1 cellular context compared by ENCODE assay signal in the genomic region with DNA sequence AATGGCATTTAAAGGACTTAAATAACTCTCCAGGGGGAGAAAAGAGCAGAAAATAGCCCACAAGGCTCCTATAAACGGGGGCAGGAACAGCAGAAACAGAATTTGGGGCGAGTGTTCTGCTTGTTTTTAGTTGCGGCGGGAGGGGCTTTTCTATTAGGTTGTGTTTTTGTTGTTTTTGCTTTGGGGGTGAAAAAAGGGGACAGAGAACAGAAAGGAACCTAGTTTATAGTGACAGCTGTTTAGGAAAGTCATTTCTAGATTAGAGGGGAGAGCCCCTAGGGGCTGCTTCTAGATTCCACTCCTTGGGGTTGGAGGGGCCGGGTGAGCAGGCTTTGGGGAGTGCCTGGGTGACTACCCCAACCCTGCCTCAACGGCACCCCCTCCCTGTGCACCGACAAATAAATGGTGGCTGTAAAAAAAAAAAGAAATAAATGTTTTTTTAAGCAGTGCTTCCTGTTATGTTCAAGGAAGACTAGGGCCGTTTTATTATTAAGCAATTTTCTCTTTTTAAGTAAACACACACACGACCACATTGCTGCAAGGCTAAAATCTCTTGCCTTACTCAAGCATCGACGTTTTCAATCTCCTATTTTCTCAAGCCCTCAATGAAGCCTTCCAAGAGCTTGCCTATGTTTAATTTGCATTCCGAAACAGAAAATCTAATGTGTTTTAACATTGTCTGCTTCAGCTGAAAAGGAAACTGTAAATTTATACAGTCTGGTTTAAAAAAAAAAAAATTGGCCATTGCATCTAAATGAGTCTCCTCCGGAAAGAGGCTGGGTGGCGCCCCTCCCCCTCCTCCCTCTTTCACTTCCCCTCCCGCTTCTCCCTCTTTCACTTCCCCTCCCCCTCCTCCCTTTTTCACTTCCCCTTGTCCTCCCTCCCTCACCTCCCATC.
A peak's percentile ranks its signal among the peaks of the same experiment; 100 is the strongest.
TF ChIP-seq lines count a peak whose summit lies in the region.

No MANE protein-coding gene starts in this region.

TF ChIP-seq in GM12878, 131 proteins besides CTCF, POLR2A, EP300 and RAD21 (continued from another document):
- TF ChIP-seq EGR1 (IDR thresholded peaks at IDR 0.05; ENCODE audit: borderline replicate concordance in 1 of 2, low read depth in 2 of 2, low read length in 2 of 2) (peak in 1 of 2 experiments; percentile 84; a peak in 2 of 3 replicates), NRF1 (conservative IDR thresholded peaks at IDR 0.05; ENCODE audit: low read depth, low read length) (no peak), TCF12 (IDR thresholded peaks at IDR 0.05; ENCODE audit: low read depth, low read length) (peak; percentile 92), ZNF384 (IDR thresholded peaks at IDR 0.05; ENCODE audit: borderline replicate concordance, low read depth, low read length) (peak; percentile 95), CREM (IDR thresholded peaks at IDR 0.05; ENCODE audit: low read depth) (peak; percentile 70; the same call in 1 of the 2 replicates), IKZF1 (conservative IDR thresholded peaks at IDR 0.05) (0 out of 2 replicates have a peak, but pooled peaks have one; percentile 21), SRF (IDR thresholded peaks at IDR 0.05; ENCODE audit: low read depth in 2 of 2, low read length in 2 of 2) (peak in 1 of 2 experiments; percentile 73; a peak in 2 of 4 replicates), MEF2B (IDR thresholded peaks at IDR 0.05; ENCODE audit: partially characterized antibody, poor library complexity, severe bottlenecking) (peak; percentile 36), FOXM1 (IDR thresholded peaks at IDR 0.05; ENCODE audit: low read depth, low read length) (0 out of 2 replicates have a peak, but pooled peaks have one; percentile 30), DPF2 (IDR thresholded peaks at IDR 0.05) (0 out of 2 replicates have a peak, but pooled peaks have one; percentile 45), ZBED1 (IDR thresholded peaks at IDR 0.05; ENCODE audit: borderline replicate concordance) (peak; percentile 36; the same call in 1 of the 2 replicates), RUNX3 (IDR thresholded peaks at IDR 0.05; ENCODE audit: low read length) (peak; percentile 76), SPI1 (IDR thresholded peaks at IDR 0.05; ENCODE audit: borderline replicate concordance, insufficient read depth, low read depth, low read length) (peak; percentile 90), TCF3 (IDR thresholded peaks at IDR 0.05; ENCODE audit: borderline replicate concordance, insufficient read depth, low read depth, low read length) (peak; percentile 79; the same call in 1 of the 2 replicates), POU2F2 (IDR thresholded peaks at IDR 0.05; ENCODE audit: borderline replicate concordance, low read depth, low read length) (peak; percentile 77; the same call in 2 of the 3 replicates), PML (IDR thresholded peaks at IDR 0.05; ENCODE audit: low read length) (no peak), NBN (IDR thresholded peaks at IDR 0.05) (peak; percentile 56), JUNB (IDR thresholded peaks at IDR 0.05) (peak; percentile 84), SMAD5 (IDR thresholded peaks at IDR 0.05; ENCODE audit: low read depth) (no peak), BCL11A (IDR thresholded peaks at IDR 0.05; ENCODE audit: low read depth, low read length) (peak; percentile 88), IKZF2 (IDR thresholded peaks at IDR 0.05) (peak; percentile 38 to 51), CBX5 (IDR thresholded peaks at IDR 0.05; ENCODE audit: low read depth) (peak; percentile 68; the same call in 1 of the 2 replicates), TARDBP (IDR thresholded peaks at IDR 0.05; ENCODE audit: borderline replicate concordance) (no peak), MTA2 (IDR thresholded peaks at IDR 0.05; ENCODE audit: low read depth) (peak; percentile 70), TBL1XR1 (IDR thresholded peaks at IDR 0.05; ENCODE audit: low read depth, low read length) (peak; percentile 82), CHD1 (IDR thresholded peaks at IDR 0.05; ENCODE audit: low read depth, low read length) (no peak), CHD2 (IDR thresholded peaks at IDR 0.05; ENCODE audit: borderline replicate concordance, low read depth, low read length) (peak; percentile 84), HDAC2 (IDR thresholded peaks at IDR 0.05) (no peak), SP1 (IDR thresholded peaks at IDR 0.05; ENCODE audit: low read depth, low read length) (peak; percentile 78), ATF7 (IDR thresholded peaks at IDR 0.05; ENCODE audit: low read depth) (peak; percentile 44; the same call in 1 of the 2 replicates), E2F4 (IDR thresholded peaks at IDR 0.05; ENCODE audit: low read depth, low read length) (no peak), GABPA (IDR thresholded peaks at IDR 0.05; ENCODE audit: low read depth) (0 out of 2 replicates have a peak, but pooled peaks have one; percentile 37), IRF4 (IDR thresholded peaks at IDR 0.05; ENCODE audit: low read depth, low read length) (peak; percentile 87), PAX5 (IDR thresholded peaks at IDR 0.05; ENCODE audit: borderline replicate concordance, low read depth, low read length) (peak; percentile 82; the same call in 1 of the 2 replicates), JUND (IDR thresholded peaks at IDR 0.05; ENCODE audit: low read depth, low read length) (peak; percentile 75; the same call in 1 of the 2 replicates), BHLHE40 (IDR thresholded peaks at IDR 0.05; ENCODE audit: borderline replicate concordance in 1 of 2, low read depth in 2 of 2, low read length in 1 of 2) (0 out of 4 replicates have a peak, but pooled peaks of 1 of the 2 experiments have one; percentile 52), RBBP5 (conservative IDR thresholded peaks at IDR 0.05) (no peak), BCLAF1 (IDR thresholded peaks at IDR 0.05) (no peak), ETV6 (conservative IDR thresholded peaks at IDR 0.05 in 1 of 2, IDR thresholded peaks at IDR 0.05 in 1 of 2; ENCODE audit: borderline replicate concordance in 1 of 2, low read depth in 1 of 2) (peak in 1 of 2 experiments; percentile 91; a peak in 2 of 4 replicates)
- TF ChIP-seq, protein P1, sequence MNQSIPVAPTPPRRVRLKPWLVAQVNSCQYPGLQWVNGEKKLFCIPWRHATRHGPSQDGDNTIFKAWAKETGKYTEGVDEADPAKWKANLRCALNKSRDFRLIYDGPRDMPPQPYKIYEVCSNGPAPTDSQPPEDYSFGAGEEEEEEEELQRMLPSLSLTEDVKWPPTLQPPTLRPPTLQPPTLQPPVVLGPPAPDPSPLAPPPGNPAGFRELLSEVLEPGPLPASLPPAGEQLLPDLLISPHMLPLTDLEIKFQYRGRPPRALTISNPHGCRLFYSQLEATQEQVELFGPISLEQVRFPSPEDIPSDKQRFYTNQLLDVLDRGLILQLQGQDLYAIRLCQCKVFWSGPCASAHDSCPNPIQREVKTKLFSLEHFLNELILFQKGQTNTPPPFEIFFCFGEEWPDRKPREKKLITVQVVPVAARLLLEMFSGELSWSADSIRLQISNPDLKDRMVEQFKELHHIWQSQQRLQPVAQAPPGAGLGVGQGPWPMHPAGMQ (IDR thresholded peaks at IDR 0.05; ENCODE audit: borderline replicate concordance) = no peak
- TF ChIP-seq, protein P2, sequence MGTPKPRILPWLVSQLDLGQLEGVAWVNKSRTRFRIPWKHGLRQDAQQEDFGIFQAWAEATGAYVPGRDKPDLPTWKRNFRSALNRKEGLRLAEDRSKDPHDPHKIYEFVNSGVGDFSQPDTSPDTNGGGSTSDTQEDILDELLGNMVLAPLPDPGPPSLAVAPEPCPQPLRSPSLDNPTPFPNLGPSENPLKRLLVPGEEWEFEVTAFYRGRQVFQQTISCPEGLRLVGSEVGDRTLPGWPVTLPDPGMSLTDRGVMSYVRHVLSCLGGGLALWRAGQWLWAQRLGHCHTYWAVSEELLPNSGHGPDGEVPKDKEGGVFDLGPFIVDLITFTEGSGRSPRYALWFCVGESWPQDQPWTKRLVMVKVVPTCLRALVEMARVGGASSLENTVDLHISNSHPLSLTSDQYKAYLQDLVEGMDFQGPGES (IDR thresholded peaks at IDR 0.05) = no peak
- TF ChIP-seq, protein P3, sequence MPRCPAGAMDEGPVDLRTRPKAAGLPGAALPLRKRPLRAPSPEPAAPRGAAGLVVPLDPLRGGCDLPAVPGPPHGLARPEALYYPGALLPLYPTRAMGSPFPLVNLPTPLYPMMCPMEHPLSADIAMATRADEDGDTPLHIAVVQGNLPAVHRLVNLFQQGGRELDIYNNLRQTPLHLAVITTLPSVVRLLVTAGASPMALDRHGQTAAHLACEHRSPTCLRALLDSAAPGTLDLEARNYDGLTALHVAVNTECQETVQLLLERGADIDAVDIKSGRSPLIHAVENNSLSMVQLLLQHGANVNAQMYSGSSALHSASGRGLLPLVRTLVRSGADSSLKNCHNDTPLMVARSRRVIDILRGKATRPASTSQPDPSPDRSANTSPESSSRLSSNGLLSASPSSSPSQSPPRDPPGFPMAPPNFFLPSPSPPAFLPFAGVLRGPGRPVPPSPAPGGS (IDR thresholded peaks at IDR 0.05; ENCODE audit: borderline replicate concordance, insufficient read depth, low read depth, low read length, poor library complexity, severe bottlenecking) = peak; percentile 84
- TF ChIP-seq, protein P4, sequence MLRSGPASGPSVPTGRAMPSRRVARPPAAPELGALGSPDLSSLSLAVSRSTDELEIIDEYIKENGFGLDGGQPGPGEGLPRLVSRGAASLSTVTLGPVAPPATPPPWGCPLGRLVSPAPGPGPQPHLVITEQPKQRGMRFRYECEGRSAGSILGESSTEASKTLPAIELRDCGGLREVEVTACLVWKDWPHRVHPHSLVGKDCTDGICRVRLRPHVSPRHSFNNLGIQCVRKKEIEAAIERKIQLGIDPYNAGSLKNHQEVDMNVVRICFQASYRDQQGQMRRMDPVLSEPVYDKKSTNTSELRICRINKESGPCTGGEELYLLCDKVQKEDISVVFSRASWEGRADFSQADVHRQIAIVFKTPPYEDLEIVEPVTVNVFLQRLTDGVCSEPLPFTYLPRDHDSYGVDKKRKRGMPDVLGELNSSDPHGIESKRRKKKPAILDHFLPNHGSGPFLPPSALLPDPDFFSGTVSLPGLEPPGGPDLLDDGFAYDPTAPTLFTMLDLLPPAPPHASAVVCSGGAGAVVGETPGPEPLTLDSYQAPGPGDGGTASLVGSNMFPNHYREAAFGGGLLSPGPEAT (IDR thresholded peaks at IDR 0.05; ENCODE audit: low read depth) = 0 out of 2 replicates have a peak, but pooled peaks have one; percentile 20
